Comparison of ENCODE assay signal across 8 cellular contexts in the genomic region with DNA sequence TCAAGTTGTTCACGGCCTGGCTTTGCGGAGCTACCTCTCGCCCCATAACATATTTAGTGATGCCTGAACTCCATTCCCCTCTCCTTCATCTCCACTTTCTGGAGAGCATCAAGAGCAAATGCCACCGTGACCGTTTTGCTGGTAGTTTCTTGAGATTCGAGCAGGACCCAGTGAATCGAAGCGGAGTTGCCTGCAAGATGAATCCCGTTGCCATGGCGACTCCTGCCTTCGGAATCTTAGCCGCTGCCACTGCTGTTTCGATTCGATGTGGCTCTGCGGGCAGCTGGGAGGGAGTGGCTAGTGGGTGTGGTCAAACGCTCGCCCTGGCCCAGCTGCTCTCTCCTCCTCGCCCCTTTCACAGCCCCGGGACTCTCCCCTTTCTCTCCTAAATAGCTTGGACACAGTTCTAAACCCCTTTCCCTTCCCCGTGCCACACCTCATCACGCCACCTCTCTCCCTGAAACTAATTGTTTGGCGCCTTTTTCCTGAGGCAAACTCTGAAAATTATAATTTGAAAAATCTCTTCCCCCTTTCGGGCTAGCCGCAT. TPM values are rescaled to one million over a fixed set of nuclear protein-coding genes. Genes with fewer than 3 reads are reported as not detected.
DNase-seq lines count a peak whose midpoint lies in the region; ATAC-seq, FAIRE-seq and TF ChIP-seq lines count a peak whose summit lies in the region.

No MANE protein-coding gene starts in this region.

- H3K9me3 Mint-ChIP-seq in T-cell: no peaks in the 10 kb centered on the region

- peak overlapping the region; percentile 76 to 93 for H3K27ac Mint-ChIP-seq in T-cell

- POLR2A ChIA-PET in T-cell (lab: Charles Lee): interaction anchor here (1.0 kb wide), 2 partner anchors 29 to 65 kb away, joined by 3 to 4 read pairs; no protein-coding TSS in a partner anchor

- peak; percentile 87 for FAIRE-seq in GM12892 (lab: Jason Lieb, UNC)

- H3K4me3 Mint-ChIP-seq in T-cell: peak overlapping the region; percentile 89 to 98 (median 91)

- H3K4me1 Mint-ChIP-seq in T-cell: peaks cover 20 to 25% (median 23%) of the 10 kb centered on the region in 3 donors

- H3K9me3 ChIP-seq in right atrium auricular region (no peaks in the 10 kb centered on the region), psoas muscle (no peaks in the 10 kb centered on the region)

- H3K4me3 ChIP-seq in right atrium auricular region: peak overlapping the region; percentile 89 to 97
- peak overlapping the region; percentile 83 for H3K4me3 ChIP-seq in psoas muscle
- H3K4me3 ChIP-seq in urinary bladder (ENCODE audit: low read depth, low read length): peak overlapping the region; percentile 86

- TF ChIP-seq CTCF in right atrium auricular region (IDR thresholded peaks at IDR 0.05) (no peak), psoas muscle (IDR thresholded peaks at IDR 0.05) (no peak)

- WGBS in psoas muscle, 3 donors: 1% methylated on average over 24 of the region's 24 CpGs
- 3% methylated on average over 24 of the region's 24 CpGs for WGBS in urinary bladder

- peaks cover 0 to 52% of the 10 kb centered on the region in 2 donors for H3K4me1 ChIP-seq in right atrium auricular region
- H3K4me1 ChIP-seq in psoas muscle: peaks cover 28% of the 10 kb centered on the region
- H3K4me1 ChIP-seq in urinary bladder (ENCODE audit: insufficient read depth): no peaks in the 10 kb centered on the region

- ATAC-seq in HG02763 (IDR thresholded peaks at IDR 0.05; ENCODE audit: unreplicated experiment) (peak; percentile 50), T-cell (replicated peaks in 1 of 4) (no peak), psoas muscle (peak; percentile 31 to 57 (median 47))

- no peaks in the 10 kb centered on the region for H3K36me3 Mint-ChIP-seq in T-cell

- CTCF ChIA-PET in T-cell (lab: Charles Lee): interaction anchor here in 1 of 2 donors (0.6 to 0.7 kb wide), 2 partner anchors 775 to 915 kb away, joined by 3 to 5 read pairs; no protein-coding TSS in a partner anchor

- no peak for TF ChIP-seq POLR2A in GM12892 (IDR thresholded peaks at IDR 0.05; ENCODE audit: low read depth, low read length)

- H3K36me3 ChIP-seq in right atrium auricular region: no peaks in the 10 kb centered on the region
- no peaks in the 10 kb centered on the region for H3K36me3 ChIP-seq in psoas muscle (ENCODE audit: insufficient read depth in 1 of 2, low read depth in 1 of 2)
- no peaks in the 10 kb centered on the region for H3K36me3 ChIP-seq in urinary bladder (ENCODE audit: insufficient read depth)

- no peaks in the 10 kb centered on the region for H3K27me3 ChIP-seq in right atrium auricular region
- no peaks in the 10 kb centered on the region for H3K27me3 ChIP-seq in psoas muscle (ENCODE audit: insufficient read depth in 3 of 3, low read length in 2 of 3)

- H3K27ac ChIP-seq in angular gyrus (ENCODE audit: low read depth, low read length): peak overlapping the region; percentile 89
- peak overlapping the region; percentile 91 to 98 for H3K27ac ChIP-seq in right atrium auricular region
- H3K27ac ChIP-seq in psoas muscle: peak overlapping the region; percentile 87
- peak overlapping the region; percentile 96 for H3K27ac ChIP-seq in urinary bladder (ENCODE audit: low read depth)

- peak; percentile 71 for DNase-seq in GM12892 (ENCODE audit: insufficient read length)
- DNase-seq in NCI-H1417 treated with DMSO at 0.1 percent for 48 hours (lab: John Stamatoyannopoulos, UW): peak; percentile 22
- DNase-seq in T-cell: peak; percentile 5 to 72 (median 54)
- peak; percentile 93 for DNase-seq in right atrium auricular region (ENCODE audit: low spot score)
- peak; percentile 83 to 89 for DNase-seq in psoas muscle

- H3K27me3 Mint-ChIP-seq in T-cell: peaks cover 4 to 6% of the 10 kb centered on the region in 2 donors

- intact Hi-C loops in psoas muscle (cut with DNase I): loop anchor here in 1 of 2 donors (5.0 kb wide), 1 partner anchor 132 kb away; no protein-coding TSS in a partner anchor

RNA-seq across cellular contexts. Expression of gene DAAM1, which starts 1.4 kb away (rescaled TPM):
- polyA plus RNA-seq in GM12892 (2012; ENCODE audit: missing spikeins): 9.7 TPM
- total RNA-seq in T-cell: 10 to 100 TPM in 4 of 5 donors, 1 to 10 TPM in 1; 9.6 to 25.3 (median 23.9) TPM
- total RNA-seq in right atrium auricular region: 10 to 100 TPM; 61.4 to 67.0 TPM
- 10 to 100 TPM in 1 of 4 donors, 1 to 10 TPM in 3; 5.7 to 16.0 (median 8.1) TPM for total RNA-seq in psoas muscle
- 10 to 100 TPM in 1 of 3 donors, 1 to 10 TPM in 2; 6.6 to 37.1 (median 8.9) TPM for polyA plus RNA-seq in psoas muscle
- total RNA-seq in urinary bladder: 85.2 TPM
- 24.2 TPM for polyA plus RNA-seq in urinary bladder

Comparison
In these comparisons a context has a peak if more than half of its experiments do, and no peak if none do; other contexts are left out.
1. DNase-seq: peak in every context shown above with its lines; median percentile 93 in right atrium auricular region; 86 in psoas muscle; 71 in GM12892; 54 in T-cell; 22 in NCI-H1417 treated with DMSO at 0.1 percent for 48 hours.
2. ATAC-seq: peak in HG02763 (single experiment) and psoas muscle (4 of 4); none in T-cell (0 of 4).
3. Peak in every context shown above with its lines, with median percentiles within 50 percentile points of each other: H3K27ac ChIP-seq and H3K4me3 ChIP-seq.